Comparison of ENCODE assay signal across 29 cellular contexts in the genomic region with DNA sequence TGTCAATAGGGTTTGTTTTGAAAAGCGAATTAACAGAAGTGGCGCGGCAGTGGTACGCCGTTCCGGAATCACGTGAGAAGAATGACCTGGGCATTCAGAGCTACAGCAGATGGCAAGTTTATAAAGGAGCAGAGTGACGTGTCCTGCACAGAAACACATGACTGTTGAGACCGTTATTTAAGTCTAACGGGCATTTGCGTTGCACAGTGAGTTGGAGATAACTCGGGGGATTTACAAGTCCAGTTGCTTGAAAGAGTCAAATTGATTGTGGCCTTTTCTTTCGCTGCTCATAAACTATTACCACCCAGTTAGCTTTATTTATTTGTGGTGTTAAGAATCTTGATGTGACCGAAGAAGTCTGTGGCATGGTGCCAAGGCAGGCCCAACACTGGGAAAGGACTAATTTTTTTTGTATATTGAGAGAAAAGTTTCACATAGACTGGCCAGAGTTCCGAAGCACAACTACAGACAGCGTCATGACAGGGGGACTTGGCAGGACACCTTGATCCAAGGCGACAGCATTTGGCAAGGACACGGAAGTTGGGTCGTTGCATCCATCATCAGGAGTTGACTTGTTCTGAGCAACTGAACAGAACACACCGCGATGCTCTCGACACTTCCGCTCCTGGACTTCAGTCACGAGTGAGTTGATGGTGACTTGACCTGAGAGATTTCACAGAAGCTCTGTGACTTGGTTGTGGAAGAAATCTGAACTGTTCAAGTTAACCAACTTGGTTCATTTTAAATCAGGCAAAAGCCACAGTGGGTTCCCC. TPM values are rescaled to one million over a fixed set of nuclear protein-coding genes. Genes with fewer than 3 reads are reported as not detected.
DNase-seq lines count a peak whose midpoint lies in the region; ATAC-seq and TF ChIP-seq lines count a peak whose summit lies in the region.
"Had no signal": no experiment of that assay in that cellular context is flagged by ENCODE, and none has a peak within 500 bp of the region (broad histone marks: within the 10 kb centered on the region; RNA-seq: fewer than 3 reads in every experiment).

No MANE protein-coding gene starts in this region.

- H2AFZ ChIP-seq in PC-3 (ENCODE audit: low read length), result no peak overlapping the region
- no peak overlapping the region for H2AFZ ChIP-seq in osteoblast (ENCODE audit: low read length)
- H2AFZ ChIP-seq: GM23338, neural progenitor cell had no signal

- H4K20me1 ChIP-seq in PC-3 (ENCODE audit: low read length), result no peaks in the 10 kb centered on the region
- no peaks in the 10 kb centered on the region for H4K20me1 ChIP-seq in osteoblast (ENCODE audit: insufficient read depth, low read length)

- ATAC-seq in PC-3, result no peak
- ATAC-seq: A549; activated naive CD8-positive, alpha-beta T cell treated with anti-CD3 and anti-CD28 coated beads, Interleukin-2, amount 50 U/mL, for 24 hours; gastroesophageal sphincter; GM23338; SK-N-SH treated with all-trans-retinoic acid at 6 μM for 48 hours had no signal

- TF ChIP-seq CTCF in 22Rv1 (IDR thresholded peaks at IDR 0.05) (no peak), PC-3 (conservative IDR thresholded peaks at IDR 0.05; ENCODE audit: low read depth, low read length) (no peak), cardiac muscle cell (IDR thresholded peaks at IDR 0.05; ENCODE audit: low read depth, low read length) (no peak), osteoblast (IDR thresholded peaks at IDR 0.05; ENCODE audit: extremely low read depth, low read depth, low read length) (no peak), GM10248 (IDR thresholded peaks at IDR 0.05; ENCODE audit: control extremely low read depth, extremely low read depth, low read depth, missing control alignments) (no peak)

- H3K27ac ChIP-seq in 22Rv1 (0 out of 2 replicates have a peak overlapping the region, but pooled peaks have one; percentile 7), PC-3 (ENCODE audit: low read length) (no peak overlapping the region), cardiac muscle cell (peak overlapping the region; percentile 93), osteoblast (ENCODE audit: low read depth, low read length) (no peak overlapping the region)
- H3K27ac ChIP-seq: A549, gastroesophageal sphincter, neural progenitor cell, testis had no signal

- H3K79me2 ChIP-seq in PC-3 (ENCODE audit: low read length) (no peaks in the 10 kb centered on the region), osteoblast (ENCODE audit: insufficient read depth, low read length) (no peaks in the 10 kb centered on the region)

- H3K36me3 ChIP-seq in PC-3 (ENCODE audit: low read depth, low read length), result peaks cover 21% of the 10 kb centered on the region
- peaks cover 10% of the 10 kb centered on the region for H3K36me3 ChIP-seq in cardiac muscle cell
- peaks cover 42% of the 10 kb centered on the region for H3K36me3 ChIP-seq in osteoblast (ENCODE audit: insufficient read depth, low read length)
- H3K36me3 ChIP-seq: neural progenitor cell had no signal

- DNase-seq in PC-3 (no peak), cardiac muscle cell (ENCODE audit: low read depth in 1 of 2, low spot score in 1 of 2) (no peak), osteoblast (ENCODE audit: insufficient read length, low spot score, missing footprints) (peak; percentile 58), GM10248 (ENCODE audit: extremely low spot score) (no peak), epidermal melanocyte (ENCODE audit: insufficient read length, low spot score) (no peak), AG20443 (ENCODE audit: low spot score) (no peak)
- no peak for DNase-seq in activated effector memory CD4-positive, alpha-beta T cell treated with anti-CD3 and anti-CD28 coated beads, Interleukin-2, amount 50 U/mL, for 16 hours
- DNase-seq: activated CD4-positive, alpha-beta T cell treated with anti-CD3 and anti-CD28 coated beads, Interleukin-2, amount 50 U/mL, for 48 hours; activated naive CD4-positive, alpha-beta T cell; activated naive CD8-positive, alpha-beta T cell treated with anti-CD3 and anti-CD28 coated beads, Interleukin-2, amount 50 U/mL, for 24 hours; activated T-cell treated with anti-CD3 and anti-CD28 coated beads, Interleukin-2, amount 50 U/mL, for 48 hours; CD4-positive, alpha-beta memory T cell; dermis blood vessel endothelial cell; hippocampal formation; mesenchymal stem cell; NCI-H1092; NCI-H187; NCI-H2171; NCI-H510A; posterior cingulate gyrus; stimulated activated naive CD4-positive, alpha-beta T cell treated with Interleukin-2 at 50 U/mL for 16 hours; testis had no signal

- no peaks in the 10 kb centered on the region for H3K9me3 ChIP-seq in PC-3 (ENCODE audit: low read length)
- no peaks in the 10 kb centered on the region for H3K9me3 ChIP-seq in cardiac muscle cell (ENCODE audit: low read depth)
- no peaks in the 10 kb centered on the region for H3K9me3 ChIP-seq in osteoblast (ENCODE audit: low read depth, low read length)
- H3K9me3 ChIP-seq: A549, gastroesophageal sphincter, testis had no signal

- no peak overlapping the region for H3K4me2 ChIP-seq in PC-3 (ENCODE audit: low read length)
- no peak overlapping the region for H3K4me2 ChIP-seq in osteoblast (ENCODE audit: insufficient read depth, low read length)
- H3K4me2 ChIP-seq: A549, GM23338, neural progenitor cell, smooth muscle cell had no signal

- POLR2A ChIA-PET in PC-3 (lab: Charles Lee; ENCODE audit: unreplicated experiment) (interaction anchor here (0.6 kb wide), 1 partner anchor 490 kb away, joined by 5 read pairs; no protein-coding TSS in a partner anchor), GM10248 (lab: Yijun Ruan, JAX) (no interaction called here)

- H3K4me1 ChIP-seq in PC-3 (ENCODE audit: insufficient read depth, low read length) (no peaks in the 10 kb centered on the region), cardiac muscle cell (ENCODE audit: low read depth) (peaks cover 18% of the 10 kb centered on the region), osteoblast (ENCODE audit: insufficient read depth, low read length) (no peaks in the 10 kb centered on the region)
- H3K4me1 ChIP-seq: A549, gastroesophageal sphincter, neural progenitor cell, testis had no signal

- no peak overlapping the region for H3K9ac ChIP-seq in PC-3 (ENCODE audit: low read length)

- no peaks in the 10 kb centered on the region for H3F3A ChIP-seq in PC-3 (ENCODE audit: low read length, unreplicated experiment)

- TSS peak; percentile 28 for BruUV-seq in PC-3 (replicated peaks; lab: Mats Ljungman, UMichigan)

- CTCF ChIA-PET in PC-3 (lab: Charles Lee), result no interaction called here
- CTCF ChIA-PET in GM10248 (lab: Yijun Ruan, JAX), result interaction anchor here (1.9 kb wide), 1 partner anchor 11 kb away, joined by 4 read pairs; no protein-coding TSS in a partner anchor

- no peak overlapping the region for H3K4me3 ChIP-seq in PC-3 (ENCODE audit: low read length)
- H3K4me3 ChIP-seq in cardiac muscle cell, result no peak overlapping the region
- no peak overlapping the region for H3K4me3 ChIP-seq in osteoblast (ENCODE audit: insufficient read depth, low read length)
- H3K4me3 ChIP-seq: A549, gastroesophageal sphincter, GM23338, neural progenitor cell, smooth muscle cell, testis had no signal

- H3K27me3 ChIP-seq in PC-3 (ENCODE audit: low read length), result no peaks in the 10 kb centered on the region
- no peaks in the 10 kb centered on the region for H3K27me3 ChIP-seq in cardiac muscle cell
- no peaks in the 10 kb centered on the region for H3K27me3 ChIP-seq in osteoblast (ENCODE audit: insufficient read depth, low read length)
- H3K27me3 ChIP-seq: gastroesophageal sphincter, neural progenitor cell, testis had no signal

- no peaks in the 10 kb centered on the region for H3K9me2 ChIP-seq in PC-3 (replicated peaks; ENCODE audit: low read length)

- intact Hi-C loops in PC-3 (cut with micrococcal nuclease), result no loop called here

RNA-seq across cellular contexts. Expression of gene PTOV1, which starts 12.0 kb away (rescaled TPM):
- total RNA-seq in PC-3 (2014; rRNA removed), result 138 and 148 TPM in 2 replicates
- total RNA-seq in cardiac muscle cell, result 290 and 380 TPM in 2 replicates
- 445 and 583 TPM in 2 replicates for polyA plus RNA-seq in cardiac muscle cell
- 39.4 and 43.3 TPM in 2 replicates for total RNA-seq in osteoblast

RNA-seq across cellular contexts. Expression of gene MED25, which starts 20.9 kb away (rescaled TPM):
- total RNA-seq in PC-3 (2014; rRNA removed) (47.5 and 54.9 TPM in 2 replicates), cardiac muscle cell (68.7 and 83.7 TPM in 2 replicates), osteoblast (19.5 and 20.9 TPM in 2 replicates)
- polyA plus RNA-seq in cardiac muscle cell, result 69.9 and 73.2 TPM in 2 replicates

RNA-seq across cellular contexts. Expression of gene FUZ, which starts 25.9 kb away (rescaled TPM):
- 9.4 and 10.9 TPM in 2 replicates for total RNA-seq in PC-3 (2014; rRNA removed)
- total RNA-seq in cardiac muscle cell, result 37.8 and 60.8 TPM in 2 replicates
- polyA plus RNA-seq in cardiac muscle cell, result 35.6 and 39.0 TPM in 2 replicates
- 18.6 and 29.7 TPM in 2 replicates for total RNA-seq in osteoblast

RNA-seq across cellular contexts. Expression of gene PNKP, which starts 28.4 kb away (rescaled TPM):
- total RNA-seq in PC-3 (2014; rRNA removed), result 141 and 172 TPM in 2 replicates
- 73.8 and 74.5 TPM in 2 replicates for total RNA-seq in cardiac muscle cell
- polyA plus RNA-seq in cardiac muscle cell, result 69.7 and 98.4 TPM in 2 replicates
- total RNA-seq in osteoblast, result 42.1 and 43.8 TPM in 2 replicates

RNA-seq across cellular contexts. Expression of gene AKT1S1, which starts 38.2 kb away (rescaled TPM):
- total RNA-seq in PC-3 (2014; rRNA removed) (42.3 and 61.0 TPM in 2 replicates), cardiac muscle cell (27.5 and 36.9 TPM in 2 replicates), osteoblast (13.3 and 13.4 TPM in 2 replicates)
- polyA plus RNA-seq in cardiac muscle cell, result 45.4 and 66.2 TPM in 2 replicates

Comparison
In these comparisons a context has a peak if more than half of its experiments do, and no peak if none do; other contexts are left out.
1. H3K27ac ChIP-seq: peak in 22Rv1 (single experiment) and cardiac muscle cell (single experiment); none in PC-3 (single experiment) and osteoblast (single experiment).